ENCODE assay signal across 8 cellular contexts in genomic region chr17:4939804-4940624, GRCh38. TPM values are rescaled to one million over a fixed set of nuclear protein-coding genes. Genes with fewer than 3 reads are reported as not detected.
DNase-seq lines count a peak whose midpoint lies in the region; ATAC-seq, FAIRE-seq and TF ChIP-seq lines count a peak whose summit lies in the region.

TSS of gene RNF167 (plus strand) at chr17:4940268. CDS start at chr17:4940910, 642 bp downstream.
TSS of gene SLC25A11 (minus strand) at chr17:4940046. CDS start at chr17:4939910, 136 bp downstream.

- no peaks in the 10 kb centered on the region for H3K27me3 ChIP-seq in BE2C

- peaks cover 9% of the 10 kb centered on the region for H3K36me3 ChIP-seq in BE2C

- peak; percentile 73 for ATAC-seq in HG03460 (IDR thresholded peaks at IDR 0.05; ENCODE audit: unreplicated experiment)

- peak within 1 kb of the TSS; percentile 86 for H3K4me3 ChIP-seq in BE2C (ENCODE audit: low read depth, low read length)

- TF ChIP-seq CTCF in BE2C (IDR thresholded peaks at IDR 0.05; ENCODE audit: low read depth, low read length) = no peak

- FAIRE-seq in colon (lab: Jason Lieb, UNC) = peak; percentile 18

- DNase-seq in BE2C = peak; percentile 90
- peak; percentile 86 for DNase-seq in GM19240 (ENCODE audit: insufficient read length, low spot score)
- peak; percentile 96 to 97 for DNase-seq in NCI-H526 (lab: John Stamatoyannopoulos, UW)
- DNase-seq in activated CD4-positive, alpha-beta T cell treated with anti-CD3 and anti-CD28 coated beads for 48 hours = peak; percentile 97
- peak; percentile 98 for DNase-seq in kidney glomerular epithelial cell (lab: John Stamatoyannopoulos, UW)
- peak; percentile 80 to 90 for DNase-seq in stimulated activated CD4-positive, alpha-beta T cell treated with anti-CD3 and anti-CD28 coated beads, Interleukin-1b, Interleukin-23, amount 100 ng/mL, for 1 hour (ENCODE audit: low read depth in 2 of 2)

- H3K9me3 ChIP-seq in BE2C = no peaks in the 10 kb centered on the region

- H3K4me1 ChIP-seq in BE2C = no peaks in the 10 kb centered on the region

RNA-seq across cellular contexts. Expression of gene RNF167, which starts in this region (rescaled TPM):
- polyA plus RNA-seq in BE2C (2012; ENCODE audit: insufficient read depth, insufficient read length, low read depth) = 87.9 TPM

RNA-seq across cellular contexts. Expression of gene SLC25A11, which starts in this region (rescaled TPM):
- polyA plus RNA-seq in BE2C (2012; ENCODE audit: insufficient read depth, insufficient read length, low read depth) = 80.7 TPM

Comparison
In these comparisons a context has a peak if more than half of its experiments do, and no peak if none do; other contexts are left out.
1. Peak in every context shown above with its lines: DNase-seq, ATAC-seq and H3K4me3 ChIP-seq.